In genomic region chr6:24522821-24523175, GRCh38 we compare ENCODE assay signal across 27 cellular contexts. TPM values are rescaled to one million over a fixed set of nuclear protein-coding genes. Genes with fewer than 3 reads are reported as not detected.
DNase-seq lines count a peak whose midpoint lies in the region; ATAC-seq, FAIRE-seq and TF ChIP-seq lines count a peak whose summit lies in the region.
"Had no signal": no experiment of that assay in that cellular context is flagged by ENCODE, and none has a peak within 500 bp of the region (broad histone marks: within the 10 kb centered on the region; RNA-seq: fewer than 3 reads in every experiment).

No MANE protein-coding gene starts in this region.

- TF ChIP-seq CTCF in mammary epithelial cell (conservative IDR thresholded peaks at IDR 0.05 in 1 of 2, IDR thresholded peaks at IDR 0.05 in 1 of 2; ENCODE audit: extremely low read depth in 1 of 2, insufficient read depth in 1 of 2, low read depth in 1 of 2, low read length in 2 of 2) = no peak
- no peak for TF ChIP-seq CTCF in MCF 10A (IDR thresholded peaks at IDR 0.05; ENCODE audit: unreplicated experiment)
- TF ChIP-seq CTCF in astrocyte (IDR thresholded peaks at IDR 0.05; ENCODE audit: insufficient read depth, low read depth, low read length) = no peak

- H4K12ac ChIP-seq in trophoblast cell (ENCODE audit: low read depth, low read length) = no peak overlapping the region

- H2AFZ ChIP-seq in mammary epithelial cell (ENCODE audit: low read depth, low read length) = peak overlapping the region; percentile 26
- peak overlapping the region; percentile 4 for H2AFZ ChIP-seq in astrocyte (ENCODE audit: low read depth, low read length)
- H2AFZ ChIP-seq in trophoblast cell (ENCODE audit: insufficient read depth, low read length, poor library complexity) = no peak overlapping the region

- no peak overlapping the region for H4K8ac ChIP-seq in trophoblast cell (ENCODE audit: low read depth, low read length)

- H3K23ac ChIP-seq in trophoblast cell (ENCODE audit: low read length) = no peak overlapping the region

- DNase-seq in mammary epithelial cell = no peak
- no peak for DNase-seq in MCF 10A (ENCODE audit: unreplicated experiment)
- DNase-seq in astrocyte (ENCODE audit: low read depth) = no peak
- DNase-seq in naive B cell = no peak
- DNase-seq in trophoblast cell = no peak
- DNase-seq in superior temporal gyrus (ENCODE audit: extremely low spot score) = no peak
- DNase-seq in SIG-M5 (lab: John Stamatoyannopoulos, UW) = no peak
- DNase-seq: 8988T; activated CD4-positive, alpha-beta T cell treated with anti-CD3 and anti-CD28 coated beads, Interleukin-2, amount 10 ng/mL, durations not matched to agents 24 days and 14 days; AML-193; CD8-positive, alpha-beta T cell; left cardiac atrium; mesendoderm; spleen; stimulated activated CD4-positive, alpha-beta T cell treated with anti-CD3 and anti-CD28 coated beads, Interleukin-2, amount 100 ng/mL, for 24 hours; stimulated activated CD8-positive, alpha-beta memory T cell treated with anti-CD3 and anti-CD28 coated beads, Interleukin-4, amount 100 ng/mL, for 48 hours; stomach had no signal

- in situ Hi-C loops in mammary epithelial cell (cut with MboI; ENCODE audit: low sequenced_read_pairs in 2 of 2) = no loop called here

- no peak overlapping the region for H2BK12ac ChIP-seq in trophoblast cell (ENCODE audit: low read length)

- H3K14ac ChIP-seq in trophoblast cell (ENCODE audit: low read length) = no peak overlapping the region

- H3K79me2 ChIP-seq in mammary epithelial cell (ENCODE audit: insufficient read depth, low read length) = no peaks in the 10 kb centered on the region
- no peaks in the 10 kb centered on the region for H3K79me2 ChIP-seq in astrocyte (ENCODE audit: insufficient read depth, low read length)
- no peaks in the 10 kb centered on the region for H3K79me2 ChIP-seq in trophoblast cell (ENCODE audit: control insufficient read depth, insufficient read depth, low read length, poor library complexity)

- CTCF ChIA-PET in mammary epithelial cell (lab: Charles Lee; ENCODE audit: low non-redundant PET) = no interaction called here
- CTCF ChIA-PET in MCF 10A (lab: Yijun Ruan, JAX) = interaction anchor here (0.7 to 2.6 kb wide), 6 partner anchors 9 to 92 kb away, joined by 3 to 18 read pairs (median 6); no protein-coding TSS in a partner anchor

- H3K36me3 Mint-ChIP-seq in MCF 10A (ENCODE audit: insufficient read depth, unreplicated experiment) (no peaks in the 10 kb centered on the region), astrocyte (ENCODE audit: low read depth, unreplicated experiment) (no peaks in the 10 kb centered on the region), naive B cell (peaks cover 0 to under 1% of the 10 kb centered on the region in 2 donors)
- H3K36me3 Mint-ChIP-seq: activated naive CD4-positive, alpha-beta T cell treated with anti-CD3 and anti-CD28 coated beads, Interleukin-2, amount 50 U/mL, for 24 hours had no signal

- H4K20me1 ChIP-seq in mammary epithelial cell (ENCODE audit: insufficient read depth, low read length) (no peaks in the 10 kb centered on the region), astrocyte (ENCODE audit: insufficient read depth, low read length) (no peaks in the 10 kb centered on the region)

- H3K4me1 Mint-ChIP-seq in MCF 10A (ENCODE audit: insufficient read depth, unreplicated experiment) (peaks cover 9% of the 10 kb centered on the region), astrocyte (ENCODE audit: low read depth, unreplicated experiment) (peaks cover 3% of the 10 kb centered on the region), naive B cell (peaks cover 23 to 81% (median 37%) of the 10 kb centered on the region in 3 donors)

- FAIRE-seq in astrocyte (lab: Jason Lieb, UNC) = no peak
- FAIRE-seq: colon, H54 had no signal

- dilution Hi-C loops in mammary epithelial cell (cut with HindIII; ENCODE audit: low sequenced_read_pairs) = no loop called here

- no peak overlapping the region for H3K4me2 ChIP-seq in mammary epithelial cell (ENCODE audit: insufficient read depth, low read depth, low read length)
- H3K4me2 ChIP-seq in astrocyte (ENCODE audit: low read length) = no peak overlapping the region
- H3K4me2 ChIP-seq in trophoblast cell (ENCODE audit: low read length) = no peak overlapping the region

- H3K27ac ChIP-seq in mammary epithelial cell (ENCODE audit: insufficient read depth, low read depth, low read length) = no peak overlapping the region
- no peak overlapping the region for H3K27ac ChIP-seq in astrocyte (ENCODE audit: low read depth, low read length)
- no peak overlapping the region for H3K27ac ChIP-seq in trophoblast cell (ENCODE audit: low read depth, low read length)
- H3K27ac ChIP-seq: epithelial cell of prostate, neutrophil, SJSA1, stomach, tibial nerve had no signal

- no peak overlapping the region for H2AK5ac ChIP-seq in trophoblast cell (ENCODE audit: low read length)

- intact Hi-C loops in mammary epithelial cell (cut with micrococcal nuclease) = loop anchor here (10.0 kb wide), 1 partner anchor 302 kb away; no protein-coding TSS in a partner anchor
- intact Hi-C loops in MCF 10A (cut with micrococcal nuclease) = loop anchor here (5.0 to 10.0 kb wide), 2 partner anchors 495 to 552 kb away; no protein-coding TSS in a partner anchor

- POLR2A ChIA-PET in MCF 10A (lab: Yijun Ruan, JAX) = interaction anchor here (1.7 kb wide), 1 partner anchor 28 kb away, joined by 4 read pairs; the partner anchor contains the start of gene ALDH5A1

- no peak overlapping the region for H3K4me3 ChIP-seq in mammary epithelial cell (replicated peaks in 1 of 3; ENCODE audit: insufficient read depth in 1 of 3, low read depth in 2 of 3, low read length in 3 of 3)
- no peak overlapping the region for H3K4me3 ChIP-seq in astrocyte (ENCODE audit: insufficient read depth, low read depth, low read length)
- H3K4me3 ChIP-seq in trophoblast cell (ENCODE audit: low read depth, low read length) = no peak overlapping the region
- H3K4me3 ChIP-seq: SJSA1, spleen, stomach, tibial nerve had no signal

- 82% methylated on average over 6 of the region's 6 CpGs for WGBS in mammary epithelial cell (ENCODE audit: low coverage, missing lambda C conversion rate)
- WGBS in trophoblast cell (ENCODE audit: extremely low coverage, insufficient coverage, insufficient read length) = no CpG with 5 or more reads among the region's 6 CpGs

- H3K9me3 Mint-ChIP-seq in MCF 10A (ENCODE audit: unreplicated experiment) = no peaks in the 10 kb centered on the region
- no peaks in the 10 kb centered on the region for H3K9me3 Mint-ChIP-seq in astrocyte (ENCODE audit: unreplicated experiment)
- H3K9me3 Mint-ChIP-seq in naive B cell = no peaks in the 10 kb centered on the region
- H3K9me3 Mint-ChIP-seq: activated CD4-positive, alpha-beta T cell treated with anti-CD3 and anti-CD28 coated beads, Interleukin-2, amount 10 ng/mL, durations not matched to agents 24 days and 14 days; activated naive CD4-positive, alpha-beta T cell treated with anti-CD3 and anti-CD28 coated beads, Interleukin-2, amount 50 U/mL, for 24 hours; CD8-positive, alpha-beta T cell had no signal

- H3K9me3 ChIP-seq in mammary epithelial cell (replicated peaks; ENCODE audit: insufficient read depth, low read length) = no peaks in the 10 kb centered on the region
- H3K9me3 ChIP-seq in astrocyte (ENCODE audit: insufficient read depth, low read depth, low read length) = no peaks in the 10 kb centered on the region
- H3K9me3 ChIP-seq in trophoblast cell (ENCODE audit: insufficient read depth, low read depth, low read length) = no peaks in the 10 kb centered on the region
- H3K9me3 ChIP-seq: neutrophil, SJSA1, spleen, stomach, tibial nerve had no signal

- H3K4me3 Mint-ChIP-seq in MCF 10A (ENCODE audit: unreplicated experiment) = no peak overlapping the region
- no peak overlapping the region for H3K4me3 Mint-ChIP-seq in astrocyte (ENCODE audit: unreplicated experiment)
- H3K4me3 Mint-ChIP-seq in naive B cell = peak overlapping the region in 5 of 8 donors; percentile 17 to 78 (median 72)
- H3K4me3 Mint-ChIP-seq: activated CD4-positive, alpha-beta T cell treated with anti-CD3 and anti-CD28 coated beads, Interleukin-2, amount 10 ng/mL, durations not matched to agents 24 days and 14 days; activated naive CD4-positive, alpha-beta T cell treated with anti-CD3 and anti-CD28 coated beads, Interleukin-2, amount 50 U/mL, for 24 hours; CD8-positive, alpha-beta T cell had no signal

- H3K4me1 ChIP-seq in mammary epithelial cell (ENCODE audit: insufficient read depth, low read length) (no peaks in the 10 kb centered on the region), astrocyte (ENCODE audit: insufficient read depth, low read length) (no peaks in the 10 kb centered on the region), trophoblast cell (ENCODE audit: control insufficient read depth in 1 of 2, insufficient read depth in 2 of 2, low read length in 2 of 2) (no peaks in the 10 kb centered on the region)
- H3K4me1 ChIP-seq: SJSA1, stomach, tibial nerve had no signal

- no peak overlapping the region for H3K9ac ChIP-seq in mammary epithelial cell (ENCODE audit: insufficient read depth, low read length)
- H3K9ac ChIP-seq in astrocyte (ENCODE audit: low read length) = no peak overlapping the region
- no peak overlapping the region for H3K9ac ChIP-seq in trophoblast cell (ENCODE audit: low read length)

- no peak overlapping the region for H2BK120ac ChIP-seq in trophoblast cell (ENCODE audit: insufficient read depth, low read length, poor library complexity)

- H3K36me3 ChIP-seq in mammary epithelial cell (ENCODE audit: insufficient read depth, low read length) (no peaks in the 10 kb centered on the region), astrocyte (ENCODE audit: insufficient read depth, low read length) (no peaks in the 10 kb centered on the region), trophoblast cell (ENCODE audit: control insufficient read depth in 1 of 2, insufficient read depth in 2 of 2, low read length in 2 of 2) (no peaks in the 10 kb centered on the region)
- H3K36me3 ChIP-seq: neutrophil, SJSA1, spleen had no signal

- no peak overlapping the region for H3K27ac Mint-ChIP-seq in MCF 10A (ENCODE audit: low read depth, unreplicated experiment)
- H3K27ac Mint-ChIP-seq in astrocyte (ENCODE audit: unreplicated experiment) = no peak overlapping the region
- peak overlapping the region in 4 of 6 donors; percentile 83 to 92 (median 88) for H3K27ac Mint-ChIP-seq in naive B cell
- H3K27ac Mint-ChIP-seq: activated CD4-positive, alpha-beta T cell treated with anti-CD3 and anti-CD28 coated beads, Interleukin-2, amount 10 ng/mL, durations not matched to agents 24 days and 14 days; activated naive CD4-positive, alpha-beta T cell treated with anti-CD3 and anti-CD28 coated beads, Interleukin-2, amount 50 U/mL, for 24 hours; CD8-positive, alpha-beta T cell had no signal

- H3K4ac ChIP-seq in trophoblast cell (ENCODE audit: low read depth, low read length) = no peak overlapping the region

- BruUV-seq in mammary epithelial cell (replicated peaks; lab: Mats Ljungman, UMichigan) = no TSS peak
- no TSS peak for BruUV-seq in MCF 10A (replicated peaks; lab: Mats Ljungman, UMichigan)

- H3K18ac ChIP-seq in trophoblast cell (ENCODE audit: low read length) = no peak overlapping the region

- H3K27me3 Mint-ChIP-seq in MCF 10A (ENCODE audit: insufficient read depth, unreplicated experiment) = no peaks in the 10 kb centered on the region
- H3K27me3 Mint-ChIP-seq in astrocyte (ENCODE audit: low read depth, unreplicated experiment) = peaks cover 5% of the 10 kb centered on the region
- H3K27me3 Mint-ChIP-seq in naive B cell = no peaks in the 10 kb centered on the region
- H3K27me3 Mint-ChIP-seq: activated CD4-positive, alpha-beta T cell treated with anti-CD3 and anti-CD28 coated beads, Interleukin-2, amount 10 ng/mL, durations not matched to agents 24 days and 14 days; activated naive CD4-positive, alpha-beta T cell treated with anti-CD3 and anti-CD28 coated beads, Interleukin-2, amount 50 U/mL, for 24 hours; progenitor cell of endocrine pancreas had no signal

- H4K91ac ChIP-seq in trophoblast cell (ENCODE audit: low read depth, low read length) = no peak overlapping the region

- no peaks in the 10 kb centered on the region for H3K79me1 ChIP-seq in trophoblast cell (ENCODE audit: low read length)

- no peak overlapping the region for H2BK5ac ChIP-seq in trophoblast cell (ENCODE audit: low read depth, low read length, poor library complexity)

- no peaks in the 10 kb centered on the region for H3K27me3 ChIP-seq in mammary epithelial cell (ENCODE audit: insufficient read depth, low read length)
- no peaks in the 10 kb centered on the region for H3K27me3 ChIP-seq in astrocyte (ENCODE audit: insufficient read depth, low read length)
- no peaks in the 10 kb centered on the region for H3K27me3 ChIP-seq in trophoblast cell (ENCODE audit: insufficient read depth, low read length)
- H3K27me3 ChIP-seq: neutrophil, SJSA1, spleen, stomach, tibial nerve had no signal

- ATAC-seq in naive B cell (ENCODE audit: low read depth in 2 of 2) = no peak
- no peak for ATAC-seq in HG03095 (IDR thresholded peaks at IDR 0.05; ENCODE audit: unreplicated experiment)
- ATAC-seq: CD8-positive, alpha-beta T cell; left cardiac atrium had no signal

RNA-seq across cellular contexts. Expression of gene ALDH5A1, which starts 28.0 kb away (rescaled TPM):
- total RNA-seq in mammary epithelial cell (1 to 10 TPM; 1.8 to 3.0 TPM), MCF 10A (2022) (1.7 and 2.0 TPM in 2 replicates), astrocyte (3.7 and 5.0 TPM in 2 replicates)
- polyA plus RNA-seq in mammary epithelial cell (0.39 TPM), naive B cell (ENCODE audit: low read depth in 6 of 6) (10 to 100 TPM; 12.1 to 21.8 (median 17.8) TPM)
- not detected for polyA minus RNA-seq in mammary epithelial cell
- polyA plus RNA-seq in trophoblast cell (2013) = 3.1 and 3.3 TPM in 2 replicates

RNA-seq across cellular contexts. Expression of gene GPLD1, which starts 33.4 kb away (rescaled TPM):
- total RNA-seq in mammary epithelial cell (under 1 TPM in 1 of 2 donors, not detected in 1; 0.33 TPM), MCF 10A (2022) (0.16 and 0.20 TPM in 2 replicates), astrocyte (0.60 and 0.75 TPM in 2 replicates)
- polyA plus RNA-seq in mammary epithelial cell (0.03 TPM), naive B cell (ENCODE audit: low read depth in 6 of 6) (1 to 10 TPM in 4 of 6 donors, under 1 TPM in 1, not detected in 1; 0.49 to 3.0 (median 2.2) TPM)
- not detected for polyA minus RNA-seq in mammary epithelial cell
- polyA plus RNA-seq in trophoblast cell (2013) = 0.61 and 0.68 TPM in 2 replicates
- total RNA-seq: LHCN-M2 had no signal

Comparison
In these comparisons a context has a peak if more than half of its experiments do, and no peak if none do; other contexts are left out.
1. H3K27ac Mint-ChIP-seq: peak in naive B cell (4 of 6); none in MCF 10A (single experiment) and astrocyte (single experiment).
2. H3K4me3 Mint-ChIP-seq: peak in naive B cell (5 of 8); none in MCF 10A (single experiment) and astrocyte (single experiment).